ENCODE assay signal across 11 cellular contexts in genomic region chr15:35874260-35874905, GRCh38.
DNase-seq lines count a peak whose midpoint lies in the region; ATAC-seq and TF ChIP-seq lines count a peak whose summit lies in the region.
"Had no signal": no experiment of that assay in that cellular context is flagged by ENCODE, and none has a peak within 500 bp of the region (broad histone marks: within the 10 kb centered on the region; RNA-seq: fewer than 3 reads in every experiment).

No MANE protein-coding gene starts in this region.

- H3K79me2 ChIP-seq in osteoblast (ENCODE audit: insufficient read depth, low read length), result no peaks in the 10 kb centered on the region

- TF ChIP-seq POLR2A in suprapubic skin (IDR thresholded peaks at IDR 0.05), result no peak

- H4K20me1 ChIP-seq in osteoblast (ENCODE audit: insufficient read depth, low read length), result no peaks in the 10 kb centered on the region

- no peaks in the 10 kb centered on the region for H3K36me3 ChIP-seq in osteoblast (ENCODE audit: insufficient read depth, low read length)
- H3K36me3 ChIP-seq in suprapubic skin, result no peaks in the 10 kb centered on the region
- H3K36me3 ChIP-seq in lower lobe of right lung, result no peaks in the 10 kb centered on the region

- DNase-seq in EL, result peak; percentile 60
- DNase-seq in NCI-H1417 treated with DMSO at 0.1 percent for 48 hours (lab: John Stamatoyannopoulos, UW), result peak; percentile 15
- DNase-seq in chondrocyte (ENCODE audit: low spot score), result no peak
- DNase-seq in osteoblast (ENCODE audit: insufficient read length, low spot score, missing footprints), result peak; percentile 60
- DNase-seq in suprapubic skin (ENCODE audit: low spot score in 2 of 2), result no peak
- no peak for DNase-seq in activated T-cell treated with anti-CD3 and anti-CD28 coated beads for 4 hours
- DNase-seq in lower lobe of right lung, result no peak
- DNase-seq: GDM1, mucosa of descending colon, NCI-H1930 had no signal

- H3K4me1 ChIP-seq in osteoblast (ENCODE audit: insufficient read depth, low read length) (peaks cover 8% of the 10 kb centered on the region), suprapubic skin (no peaks in the 10 kb centered on the region), lower lobe of right lung (no peaks in the 10 kb centered on the region)

- H3K4me2 ChIP-seq in osteoblast (ENCODE audit: insufficient read depth, low read length), result no peak overlapping the region

- H3K27ac Mint-ChIP-seq in chondrocyte (ENCODE audit: unreplicated experiment), result peak overlapping the region; percentile 35

- H3K9me3 ChIP-seq in osteoblast (ENCODE audit: low read depth, low read length) (no peaks in the 10 kb centered on the region), suprapubic skin (no peaks in the 10 kb centered on the region), lower lobe of right lung (no peaks in the 10 kb centered on the region)
- H3K9me3 ChIP-seq: mucosa of descending colon had no signal

- H3K4me3 ChIP-seq in osteoblast (ENCODE audit: insufficient read depth, low read length), result no peak overlapping the region
- H3K4me3 ChIP-seq in suprapubic skin, result no peak overlapping the region
- H3K4me3 ChIP-seq in lower lobe of right lung, result no peak overlapping the region
- H3K4me3 ChIP-seq: mucosa of descending colon had no signal

- intact Hi-C loops in lower lobe of right lung (cut with DNase I), result no loop called here

- no peaks in the 10 kb centered on the region for H3K27me3 Mint-ChIP-seq in chondrocyte (ENCODE audit: low read depth)

- no peak overlapping the region for H3K4me3 Mint-ChIP-seq in chondrocyte (ENCODE audit: unreplicated experiment)

- ATAC-seq in GM21528 (IDR thresholded peaks at IDR 0.05; ENCODE audit: low FRiP score, unreplicated experiment) (no peak), lower lobe of right lung (no peak)
- ATAC-seq: mucosa of descending colon had no signal

- H3K36me3 Mint-ChIP-seq in chondrocyte (ENCODE audit: low read depth), result no peaks in the 10 kb centered on the region

- H3K4me1 Mint-ChIP-seq in chondrocyte (ENCODE audit: low read depth), result peaks cover 27% of the 10 kb centered on the region

- TF ChIP-seq EP300 in suprapubic skin (IDR thresholded peaks at IDR 0.05), result no peak

- H3K27me3 ChIP-seq in osteoblast (ENCODE audit: insufficient read depth, low read length) (no peaks in the 10 kb centered on the region), suprapubic skin (no peaks in the 10 kb centered on the region), lower lobe of right lung (ENCODE audit: low read depth) (no peaks in the 10 kb centered on the region)

- H3K27ac ChIP-seq in osteoblast (ENCODE audit: low read depth, low read length), result no peak overlapping the region
- H3K27ac ChIP-seq in suprapubic skin, result no peak overlapping the region
- H3K27ac ChIP-seq in lower lobe of right lung, result no peak overlapping the region

- TF ChIP-seq CTCF in chondrocyte (IDR thresholded peaks at IDR 0.05) (no peak), osteoblast (IDR thresholded peaks at IDR 0.05; ENCODE audit: extremely low read depth, low read depth, low read length) (no peak), suprapubic skin (IDR thresholded peaks at IDR 0.05) (no peak), lower lobe of right lung (IDR thresholded peaks at IDR 0.05) (no peak)

- H2AFZ ChIP-seq in osteoblast (ENCODE audit: low read length), result no peak overlapping the region

- peaks cover 7% of the 10 kb centered on the region for H3K9me3 Mint-ChIP-seq in chondrocyte (ENCODE audit: low read depth)

Comparison
In these comparisons a context has a peak if more than half of its experiments do, and no peak if none do; other contexts are left out.
1. DNase-seq: peak in EL (single experiment), NCI-H1417 treated with DMSO at 0.1 percent for 48 hours (single experiment) and osteoblast (single experiment); none in chondrocyte (single experiment), suprapubic skin (0 of 2), activated T-cell treated with anti-CD3 and anti-CD28 coated beads for 4 hours (single experiment) and lower lobe of right lung (single experiment).